Comparison of ENCODE assay signal across 10 cellular contexts in the genomic region with DNA sequence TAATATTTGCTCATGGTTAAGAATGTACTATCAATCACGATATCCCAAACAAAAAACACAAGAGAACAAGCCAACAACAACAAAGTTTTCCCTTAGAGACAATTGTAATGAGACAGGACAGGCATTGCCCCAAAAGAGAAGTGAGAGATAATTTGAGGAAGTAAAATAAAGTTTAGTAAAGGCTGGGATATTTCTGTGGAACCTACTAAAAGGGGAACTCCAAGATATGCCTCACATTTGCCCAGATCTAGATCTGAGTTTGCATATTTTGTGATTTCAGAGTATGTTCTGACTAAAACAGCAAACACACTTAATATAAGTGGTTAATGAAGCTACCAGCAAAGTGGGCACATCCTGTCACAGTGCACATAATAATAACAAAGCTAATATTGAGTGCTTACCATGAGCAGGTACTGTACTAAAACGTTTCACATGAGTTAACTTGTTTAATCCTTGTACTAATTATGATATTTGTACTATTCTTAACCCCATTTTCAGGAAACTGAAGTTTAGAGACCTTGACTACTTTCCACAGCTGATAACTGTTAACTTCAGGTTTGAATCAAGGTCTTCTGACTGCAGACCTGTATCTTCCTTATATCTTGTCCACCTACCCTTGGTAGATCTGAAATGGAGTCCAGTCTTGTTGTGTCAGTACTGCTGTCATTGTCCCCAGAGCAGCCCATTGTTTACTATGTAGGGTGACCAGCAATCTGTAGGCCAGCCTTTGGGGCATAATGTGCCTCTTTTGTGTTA. TPM values are rescaled to one million over a fixed set of nuclear protein-coding genes. Genes with fewer than 3 reads are reported as not detected.
A peak's percentile ranks its signal among the peaks of the same experiment; 100 is the strongest.
DNase-seq lines count a peak whose midpoint lies in the region; ATAC-seq and TF ChIP-seq lines count a peak whose summit lies in the region.
"Had no signal": no experiment of that assay in that cellular context is flagged by ENCODE, and none has a peak within 500 bp of the region (broad histone marks: within the 10 kb centered on the region; RNA-seq: fewer than 3 reads in every experiment).

No MANE protein-coding gene starts in this region.

- peak; percentile 87 for ATAC-seq in GM21390 (IDR thresholded peaks at IDR 0.05; ENCODE audit: unreplicated experiment)
- peak; percentile 90 for ATAC-seq in HG03520 (IDR thresholded peaks at IDR 0.05; ENCODE audit: unreplicated experiment)

- POLR2A ChIA-PET in activated CD4-positive, alpha-beta memory T cell treated with anti-CD3 and anti-CD28 coated beads, Interleukin-2, amount 10 ng/mL, durations not matched to agents 7 days and 5 days (lab: Charles Lee): no interaction called here
- POLR2A ChIA-PET in RWPE1 (lab: Yijun Ruan, JAX; ENCODE audit: low non-redundant PET): no interaction called here

- no peaks in the 10 kb centered on the region for H4K20me1 ChIP-seq in DOHH2 (ENCODE audit: control insufficient read depth, insufficient read depth, low read depth, low read length)

- WGBS in endodermal cell (ENCODE audit: insufficient coverage in 1 of 2, insufficient read length in 1 of 2), 2 experiments: 80 to 94% methylated on average over 1 to 2 of the region's 2 CpGs

- H3K36me3 Mint-ChIP-seq in activated CD4-positive, alpha-beta memory T cell treated with anti-CD3 and anti-CD28 coated beads, Interleukin-2, amount 10 ng/mL, durations not matched to agents 7 days and 5 days (ENCODE audit: low read depth): no peaks in the 10 kb centered on the region
- no peaks in the 10 kb centered on the region for H3K36me3 Mint-ChIP-seq in endodermal cell (ENCODE audit: low read depth)

- H3K27ac ChIP-seq in DOHH2 (ENCODE audit: low read depth, low read length): peak overlapping the region; percentile 92
- H3K27ac ChIP-seq in endodermal cell (ENCODE audit: low read depth, low read length): no peak overlapping the region
- H3K27ac ChIP-seq in RWPE1: no peak overlapping the region

- H3F3A ChIP-seq in DOHH2 (ENCODE audit: control insufficient read depth, insufficient read depth): peaks cover 28% of the 10 kb centered on the region

- peak overlapping the region; percentile 68 for H3K4me3 ChIP-seq in DOHH2 (ENCODE audit: low read length)
- H3K4me3 ChIP-seq in endodermal cell (ENCODE audit: low read length): no peak overlapping the region

- CTCF ChIA-PET in activated CD4-positive, alpha-beta memory T cell treated with anti-CD3 and anti-CD28 coated beads, Interleukin-2, amount 10 ng/mL, durations not matched to agents 7 days and 5 days (lab: Charles Lee): no interaction called here
- CTCF ChIA-PET in RWPE1 (lab: Yijun Ruan, JAX): no interaction called here

- H3K4me2 ChIP-seq in DOHH2 (ENCODE audit: low read length): peak overlapping the region; percentile 92

- H3K9me3 Mint-ChIP-seq in activated CD4-positive, alpha-beta memory T cell treated with anti-CD3 and anti-CD28 coated beads, Interleukin-2, amount 10 ng/mL, durations not matched to agents 7 days and 5 days: no peaks in the 10 kb centered on the region
- no peaks in the 10 kb centered on the region for H3K9me3 Mint-ChIP-seq in endodermal cell

- H3K4me3 Mint-ChIP-seq in activated CD4-positive, alpha-beta memory T cell treated with anti-CD3 and anti-CD28 coated beads, Interleukin-2, amount 10 ng/mL, durations not matched to agents 7 days and 5 days: no peak overlapping the region
- H3K4me3 Mint-ChIP-seq in endodermal cell: no peak overlapping the region

- no peak overlapping the region for H3K9ac ChIP-seq in endodermal cell (ENCODE audit: extremely low read depth, low read length, poor library complexity, severe bottlenecking)

- H3K27me3 ChIP-seq in DOHH2 (ENCODE audit: control insufficient read depth, low read length) (no peaks in the 10 kb centered on the region), endodermal cell (ENCODE audit: control insufficient read depth, insufficient read depth, low read length, poor library complexity, severe bottlenecking) (no peaks in the 10 kb centered on the region)

- H3K4me1 Mint-ChIP-seq in activated CD4-positive, alpha-beta memory T cell treated with anti-CD3 and anti-CD28 coated beads, Interleukin-2, amount 10 ng/mL, durations not matched to agents 7 days and 5 days: peaks cover 3% of the 10 kb centered on the region
- H3K4me1 Mint-ChIP-seq in endodermal cell: no peaks in the 10 kb centered on the region

- TF ChIP-seq CTCF in DOHH2 (IDR thresholded peaks at IDR 0.05; ENCODE audit: low read depth, low read length, poor library complexity, severe bottlenecking) (no peak), endodermal cell (conservative IDR thresholded peaks at IDR 0.05) (no peak), RWPE1 (conservative IDR thresholded peaks at IDR 0.05; ENCODE audit: low read depth) (no peak)

- DNase-seq in fibroblast of gingiva (ENCODE audit: low read depth) (peak; percentile 12), endodermal cell (no peak), RWPE1 (ENCODE audit: low spot score) (no peak)
- DNase-seq in stimulated activated naive CD4-positive, alpha-beta T cell treated with Interleukin-2 at 50 U/mL for 16 hours (lab: John Stamatoyannopoulos, UW): no peak
- DNase-seq in activated CD4-positive, alpha-beta memory T cell treated with anti-CD3 and anti-CD28 coated beads, Interleukin-2, amount 10 ng/mL, durations not matched to agents 7 days and 5 days: no peak
- DNase-seq: caudate nucleus, occipital lobe had no signal

- no peaks in the 10 kb centered on the region for H3K79me2 ChIP-seq in DOHH2 (ENCODE audit: control insufficient read depth, low read length)

- H3K4me1 ChIP-seq in DOHH2 (ENCODE audit: control insufficient read depth, low read length): peaks cover 78% of the 10 kb centered on the region
- H3K4me1 ChIP-seq in endodermal cell (ENCODE audit: control insufficient read depth, insufficient read depth, low read length): no peaks in the 10 kb centered on the region

- H3K9me2 ChIP-seq in DOHH2 (replicated peaks; ENCODE audit: control insufficient read depth, low read length): no peaks in the 10 kb centered on the region

- no peaks in the 10 kb centered on the region for H3K36me3 ChIP-seq in DOHH2 (ENCODE audit: control insufficient read depth, low read length)
- no peaks in the 10 kb centered on the region for H3K36me3 ChIP-seq in endodermal cell (ENCODE audit: control insufficient read depth, insufficient read depth, low read length)

- H3K27ac Mint-ChIP-seq in activated CD4-positive, alpha-beta memory T cell treated with anti-CD3 and anti-CD28 coated beads, Interleukin-2, amount 10 ng/mL, durations not matched to agents 7 days and 5 days: no peak overlapping the region
- no peak overlapping the region for H3K27ac Mint-ChIP-seq in endodermal cell

- H3K27me3 Mint-ChIP-seq in activated CD4-positive, alpha-beta memory T cell treated with anti-CD3 and anti-CD28 coated beads, Interleukin-2, amount 10 ng/mL, durations not matched to agents 7 days and 5 days: no peaks in the 10 kb centered on the region
- H3K27me3 Mint-ChIP-seq in endodermal cell (ENCODE audit: insufficient read depth): no peaks in the 10 kb centered on the region

- H3K9me3 ChIP-seq in DOHH2 (ENCODE audit: control insufficient read depth, insufficient read depth, low read length) (no peaks in the 10 kb centered on the region), endodermal cell (ENCODE audit: control insufficient read depth, low read length) (no peaks in the 10 kb centered on the region)

RNA-seq across cellular contexts. Expression of a gene that starts 26.0 kb away (rescaled TPM):
- 10 to 100 TPM; 15.6 to 15.8 TPM for total RNA-seq in activated CD4-positive, alpha-beta memory T cell treated with anti-CD3 and anti-CD28 coated beads, Interleukin-2, amount 10 ng/mL, durations not matched to agents 7 days and 5 days
- total RNA-seq in endodermal cell: 10 to 100 TPM; 39.4 to 49.1 TPM
- polyA plus RNA-seq in endodermal cell (2013, experiment 1 of 2): 22.3 TPM
- polyA plus RNA-seq in endodermal cell (2013, experiment 2 of 2): 19.3 TPM
